1 cellular context compared by ENCODE assay signal in the genomic region with DNA sequence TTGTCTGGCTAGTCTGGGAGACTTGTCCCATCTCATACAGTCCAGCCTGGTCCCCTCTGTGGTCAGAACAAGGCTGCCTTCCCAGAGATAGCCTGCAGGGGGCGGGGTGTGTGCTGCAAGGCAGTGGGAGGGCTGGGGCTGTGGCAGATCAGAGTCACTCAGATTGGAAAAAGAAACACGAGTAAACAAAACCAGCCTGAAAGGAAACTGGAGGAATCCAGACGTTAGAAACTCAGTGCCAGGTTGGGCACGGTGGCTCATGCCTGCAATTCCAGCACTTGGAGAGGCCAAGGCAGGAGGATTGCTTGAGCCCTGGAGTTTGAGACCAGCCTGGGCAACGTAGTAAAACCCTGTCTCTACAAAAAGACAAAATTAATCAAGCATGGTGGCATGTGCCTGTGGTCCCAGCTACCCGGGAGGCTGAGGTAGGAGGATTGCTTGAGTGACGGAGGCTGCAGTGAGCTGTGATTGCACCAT.
TF ChIP-seq lines count a peak whose summit lies in the region.

No MANE protein-coding gene starts in this region.

TF ChIP-seq in GM12878, 131 proteins besides CTCF, POLR2A, EP300 and RAD21:
- TF ChIP-seq JUND (IDR thresholded peaks at IDR 0.05; ENCODE audit: low read depth, low read length) (no peak), TAF1 (IDR thresholded peaks at IDR 0.05; ENCODE audit: borderline replicate concordance, low read depth, low read length) (no peak), NR2C1 (IDR thresholded peaks at IDR 0.05) (no peak), YY1 (IDR thresholded peaks at IDR 0.05; ENCODE audit: low read depth, low read length) (0 out of 2 replicates have a peak, but pooled peaks have one; percentile 47), RUNX3 (IDR thresholded peaks at IDR 0.05; ENCODE audit: low read length) (peak; percentile 49), MEF2A (IDR thresholded peaks at IDR 0.05; ENCODE audit: insufficient read depth, low read depth, low read length) (no peak), PAX8 (IDR thresholded peaks at IDR 0.05) (no peak), GABPA (IDR thresholded peaks at IDR 0.05; ENCODE audit: low read depth) (no peak), SMC3 (IDR thresholded peaks at IDR 0.05; ENCODE audit: borderline replicate concordance, low read length) (peak; percentile 56; the same call in 1 of the 2 replicates), HCFC1 (IDR thresholded peaks at IDR 0.05; ENCODE audit: low read length) (no peak), LARP7 (IDR thresholded peaks at IDR 0.05) (no peak), SUZ12 (IDR thresholded peaks at IDR 0.05; ENCODE audit: unreplicated experiment) (no peak), CHD4 (IDR thresholded peaks at IDR 0.05) (no peak), GATAD2B (conservative IDR thresholded peaks at IDR 0.05; ENCODE audit: low read depth) (no peak), HDAC2 (IDR thresholded peaks at IDR 0.05) (no peak)
- TF ChIP-seq, protein P1, sequence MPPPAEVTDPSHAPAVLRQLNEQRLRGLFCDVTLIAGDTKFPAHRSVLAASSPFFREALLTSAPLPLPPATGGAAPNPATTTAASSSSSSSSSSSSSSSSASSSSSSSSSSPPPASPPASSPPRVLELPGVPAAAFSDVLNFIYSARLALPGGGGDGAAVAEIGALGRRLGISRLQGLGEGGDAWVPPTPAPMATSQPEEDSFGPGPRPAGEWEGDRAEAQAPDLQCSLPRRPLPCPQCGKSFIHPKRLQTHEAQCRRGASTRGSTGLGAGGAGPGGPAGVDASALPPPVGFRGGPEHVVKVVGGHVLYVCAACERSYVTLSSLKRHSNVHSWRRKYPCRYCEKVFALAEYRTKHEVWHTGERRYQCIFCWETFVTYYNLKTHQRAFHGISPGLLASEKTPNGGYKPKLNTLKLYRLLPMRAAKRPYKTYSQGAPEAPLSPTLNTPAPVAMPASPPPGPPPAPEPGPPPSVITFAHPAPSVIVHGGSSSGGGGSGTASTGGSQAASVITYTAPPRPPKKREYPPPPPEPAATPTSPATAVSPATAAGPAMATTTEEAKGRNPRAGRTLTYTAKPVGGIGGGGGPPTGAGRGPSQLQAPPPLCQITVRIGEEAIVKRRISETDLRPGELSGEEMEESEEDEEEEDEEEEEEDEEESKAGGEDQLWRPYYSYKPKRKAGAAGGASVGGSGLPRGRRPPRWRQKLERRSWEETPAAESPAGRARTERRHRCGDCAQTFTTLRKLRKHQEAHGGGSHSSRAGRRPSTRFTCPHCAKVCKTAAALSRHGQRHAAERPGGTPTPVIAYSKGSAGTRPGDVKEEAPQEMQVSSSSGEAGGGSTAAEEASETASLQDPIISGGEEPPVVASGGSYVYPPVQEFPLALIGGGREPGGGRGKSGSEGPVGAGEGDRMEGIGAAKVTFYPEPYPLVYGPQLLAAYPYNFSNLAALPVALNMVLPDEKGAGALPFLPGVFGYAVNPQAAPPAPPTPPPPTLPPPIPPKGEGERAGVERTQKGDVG (CRISPR knock-in tag; IDR thresholded peaks at IDR 0.05): no peak
- TF ChIP-seq, protein P2, sequence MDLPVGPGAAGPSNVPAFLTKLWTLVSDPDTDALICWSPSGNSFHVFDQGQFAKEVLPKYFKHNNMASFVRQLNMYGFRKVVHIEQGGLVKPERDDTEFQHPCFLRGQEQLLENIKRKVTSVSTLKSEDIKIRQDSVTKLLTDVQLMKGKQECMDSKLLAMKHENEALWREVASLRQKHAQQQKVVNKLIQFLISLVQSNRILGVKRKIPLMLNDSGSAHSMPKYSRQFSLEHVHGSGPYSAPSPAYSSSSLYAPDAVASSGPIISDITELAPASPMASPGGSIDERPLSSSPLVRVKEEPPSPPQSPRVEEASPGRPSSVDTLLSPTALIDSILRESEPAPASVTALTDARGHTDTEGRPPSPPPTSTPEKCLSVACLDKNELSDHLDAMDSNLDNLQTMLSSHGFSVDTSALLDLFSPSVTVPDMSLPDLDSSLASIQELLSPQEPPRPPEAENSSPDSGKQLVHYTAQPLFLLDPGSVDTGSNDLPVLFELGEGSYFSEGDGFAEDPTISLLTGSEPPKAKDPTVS (IDR thresholded peaks at IDR 0.05; ENCODE audit: low read depth, low read length): no peak
- TF ChIP-seq, protein P3, sequence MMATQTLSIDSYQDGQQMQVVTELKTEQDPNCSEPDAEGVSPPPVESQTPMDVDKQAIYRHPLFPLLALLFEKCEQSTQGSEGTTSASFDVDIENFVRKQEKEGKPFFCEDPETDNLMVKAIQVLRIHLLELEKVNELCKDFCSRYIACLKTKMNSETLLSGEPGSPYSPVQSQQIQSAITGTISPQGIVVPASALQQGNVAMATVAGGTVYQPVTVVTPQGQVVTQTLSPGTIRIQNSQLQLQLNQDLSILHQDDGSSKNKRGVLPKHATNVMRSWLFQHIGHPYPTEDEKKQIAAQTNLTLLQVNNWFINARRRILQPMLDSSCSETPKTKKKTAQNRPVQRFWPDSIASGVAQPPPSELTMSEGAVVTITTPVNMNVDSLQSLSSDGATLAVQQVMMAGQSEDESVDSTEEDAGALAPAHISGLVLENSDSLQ (IDR thresholded peaks at IDR 0.05): peak; percentile 10; the same call in 1 of the 2 replicates
